In the genomic region with DNA sequence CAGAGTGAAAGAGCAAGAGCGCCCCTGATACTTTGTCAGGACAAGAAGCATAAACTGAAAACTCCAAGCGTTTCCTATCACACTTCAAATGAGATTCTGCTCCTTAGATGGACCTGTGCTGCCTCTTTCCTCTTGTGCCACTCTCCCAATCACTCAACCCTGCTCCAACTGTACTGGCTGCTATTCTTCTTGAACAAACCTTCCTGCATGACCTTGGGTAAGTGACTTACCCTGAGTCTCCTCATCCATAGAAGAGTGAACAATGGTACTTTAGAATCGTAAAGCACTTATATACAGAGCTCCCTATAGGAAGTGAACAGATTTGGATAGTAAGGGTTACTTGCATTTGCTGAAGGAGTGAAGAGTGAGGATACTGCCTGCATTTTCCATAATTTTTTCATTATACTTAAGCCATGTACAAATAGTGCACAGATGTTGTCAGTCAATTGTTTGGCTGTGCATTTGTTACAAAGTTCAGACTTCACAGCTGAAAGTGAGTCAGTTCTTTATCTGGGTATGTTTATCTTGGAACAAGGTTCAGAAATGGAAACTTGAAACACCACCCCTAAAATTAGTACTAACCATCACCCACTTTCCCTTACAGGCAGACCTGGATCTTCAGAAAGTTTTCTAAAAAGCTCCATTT, we compare ENCODE assay signal across 10 cellular contexts. TPM values are rescaled to one million over a fixed set of nuclear protein-coding genes. Genes with fewer than 3 reads are reported as not detected.
DNase-seq lines count a peak whose midpoint lies in the region; ATAC-seq, FAIRE-seq and TF ChIP-seq lines count a peak whose summit lies in the region.
"Had no signal": no experiment of that assay in that cellular context is flagged by ENCODE, and none has a peak within 500 bp of the region (broad histone marks: within the 10 kb centered on the region; RNA-seq: fewer than 3 reads in every experiment).

No MANE protein-coding gene starts in this region.

- intact Hi-C loops in HepG2 (cut with micrococcal nuclease; ENCODE audit: unreplicated experiment) = loop anchor here (1.0 kb wide), 1 partner anchor 20 kb away; no protein-coding TSS in a partner anchor

- H3K4me1 ChIP-seq in HepG2 (ENCODE audit: insufficient read depth, low read length) = peaks cover 85% of the 10 kb centered on the region
- no peaks in the 10 kb centered on the region for H3K4me1 ChIP-seq in effector memory CD4-positive, alpha-beta T cell (ENCODE audit: control insufficient read depth, insufficient read depth, low read length, poor library complexity, severe bottlenecking)

- H3K9me3 ChIP-seq in HepG2 (ENCODE audit: low read length) = no peaks in the 10 kb centered on the region
- no peaks in the 10 kb centered on the region for H3K9me3 ChIP-seq in effector memory CD4-positive, alpha-beta T cell (ENCODE audit: control insufficient read depth, low read length)
- H3K9me3 ChIP-seq: neutrophil had no signal

- peaks cover 14% of the 10 kb centered on the region for H3K36me3 Mint-ChIP-seq in T-helper 2 cell treated with Interferon-gamma antibody and Interleukin-4, amounts not matched to agents 5 μg/mL and 100 μg/mL, for 36 hours (ENCODE audit: low read depth)

- no peak for TF ChIP-seq RAD21 in HepG2 (CRISPR knock-in tag; IDR thresholded peaks at IDR 0.05)

- H3K27ac ChIP-seq in coronary artery = peak overlapping the region; percentile 17 to 47
- H3K27ac ChIP-seq in HepG2 (ENCODE audit: extremely low read length, insufficient read depth, low read length) = peak overlapping the region; percentile 75
- H3K27ac ChIP-seq in effector memory CD4-positive, alpha-beta T cell (ENCODE audit: insufficient read depth, low read length, poor library complexity, severe bottlenecking) = no peak overlapping the region
- H3K27ac ChIP-seq: neutrophil had no signal

- H3K9me3 Mint-ChIP-seq in T-helper 2 cell treated with Interferon-gamma antibody and Interleukin-4, amounts not matched to agents 5 μg/mL and 100 μg/mL, for 36 hours = no peaks in the 10 kb centered on the region

- no peaks in the 10 kb centered on the region for H3K27me3 Mint-ChIP-seq in T-helper 2 cell treated with Interferon-gamma antibody and Interleukin-4, amounts not matched to agents 5 μg/mL and 100 μg/mL, for 36 hours (ENCODE audit: low read depth)

- no peak overlapping the region for H2AFZ ChIP-seq in HepG2 (ENCODE audit: low read length)

- no TSS peak for BruUV-seq in HepG2 (replicated peaks; lab: Mats Ljungman, UMichigan)

- no peaks in the 10 kb centered on the region for H3K4me1 Mint-ChIP-seq in T-helper 2 cell treated with Interferon-gamma antibody and Interleukin-4, amounts not matched to agents 5 μg/mL and 100 μg/mL, for 36 hours (ENCODE audit: low read depth)

- H3K4me2 ChIP-seq in HepG2 (ENCODE audit: low read depth, low read length) = peak overlapping the region; percentile 62

- 30% methylated on average over 3 of the region's 3 CpGs for WGBS in HepG2 (ENCODE audit: low lambda C conversion rate)

- TF ChIP-seq POLR2A in HepG2 (IDR thresholded peaks at IDR 0.05; ENCODE audit: insufficient read depth in 1 of 2, low read depth in 2 of 2, low read length in 2 of 2) = no peak

- in situ Hi-C loops in HepG2 (cut with HindIII; ENCODE audit: extremely low pct_ligation_motif_present, low pct_unique_long_range_greater_than_20kb) = no loop called here

- POLR2A ChIA-PET in HepG2 (lab: Yijun Ruan, JAX) = interaction anchor here (3.7 to 5.5 kb wide), 2 partner anchors 11 to 20 kb away, joined by 33 to 50 read pairs; partner anchors contain the start of genes MTERF2 and TMEM263

- DNase-seq in A172 (ENCODE audit: low spot score) (peak; percentile 31), HT-29 (ENCODE audit: low spot score) (peak; percentile 45), coronary artery (ENCODE audit: low spot score) (no peak), HepG2 (ENCODE audit: low spot score) (peak; percentile 83), retina (no peak)
- no peak for DNase-seq in effector memory CD4-positive, alpha-beta T cell
- no peak for DNase-seq in T-helper 2 cell treated with Interferon-gamma antibody and Interleukin-4, amounts not matched to agents 5 μg/mL and 100 μg/mL, for 36 hours (ENCODE audit: low spot score)
- DNase-seq: caudate nucleus had no signal

- H3K9ac ChIP-seq in HepG2 (ENCODE audit: insufficient read depth, low read depth, low read length) = peak overlapping the region; percentile 44

- H3K4me3 Mint-ChIP-seq in T-helper 2 cell treated with Interferon-gamma antibody and Interleukin-4, amounts not matched to agents 5 μg/mL and 100 μg/mL, for 36 hours = no peak overlapping the region

- TF ChIP-seq CTCF in coronary artery (IDR thresholded peaks at IDR 0.05) = no peak
- TF ChIP-seq CTCF in HepG2 (CRISPR knock-in tag; IDR thresholded peaks at IDR 0.05) = no peak

- H3K79me2 ChIP-seq in HepG2 (ENCODE audit: insufficient read depth, low read length) = peaks cover 4% of the 10 kb centered on the region

- H3K36me3 ChIP-seq in HepG2 (replicated peaks in 1 of 2; ENCODE audit: control insufficient read depth in 1 of 2, insufficient read depth in 2 of 2, low read length in 2 of 2) = peaks cover 1 to 3% of the 10 kb centered on the region in 2 experiments
- peaks cover 5% of the 10 kb centered on the region for H3K36me3 ChIP-seq in effector memory CD4-positive, alpha-beta T cell (ENCODE audit: control insufficient read depth, insufficient read depth, low read length)
- H3K36me3 ChIP-seq: neutrophil had no signal

- FAIRE-seq in HepG2 (lab: Jason Lieb, UNC) = no peak

- peak in 1 of 2 experiments; percentile 76; a peak in 2 of 4 replicates for TF ChIP-seq EP300 in HepG2 (IDR thresholded peaks at IDR 0.05; ENCODE audit: low read depth in 2 of 2, low read length in 2 of 2)
- TF ChIP-seq EP300 in HepG2 (CRISPR knock-in tag; IDR thresholded peaks at IDR 0.05; ENCODE audit: borderline replicate concordance) = peak; percentile 50; the same call in 1 of the 2 replicates

- CTCF ChIA-PET in HepG2 (lab: Yijun Ruan, JAX; ENCODE audit: low intra/inter-chr PET ratio, low total read pairs) = no interaction called here

- H3K27me3 ChIP-seq in HepG2 (ENCODE audit: control insufficient read depth in 1 of 2, insufficient read depth in 2 of 2, low read length in 2 of 2) = no peaks in the 10 kb centered on the region
- H3K27me3 ChIP-seq in effector memory CD4-positive, alpha-beta T cell (replicated peaks; ENCODE audit: control insufficient read depth, insufficient read depth, low read length, poor library complexity, severe bottlenecking) = no peaks in the 10 kb centered on the region
- H3K27me3 ChIP-seq: neutrophil had no signal

- no peak overlapping the region for H3K4me3 ChIP-seq in coronary artery
- H3K4me3 ChIP-seq in HepG2 (replicated peaks in 1 of 3; ENCODE audit: insufficient read depth in 1 of 3, low read depth in 2 of 3, low read length in 3 of 3) = peak overlapping the region in 2 of 3 experiments; percentile 9 to 17; a peak in 3 of 6 replicates
- no peak overlapping the region for H3K4me3 ChIP-seq in effector memory CD4-positive, alpha-beta T cell (ENCODE audit: insufficient read depth, low read depth, low read length, poor library complexity, severe bottlenecking)

- H4K20me1 ChIP-seq in HepG2 (ENCODE audit: insufficient read depth, low read length) = peaks cover 6% of the 10 kb centered on the region; the same call in 1 of the 2 replicates

- no peak overlapping the region for H3K27ac Mint-ChIP-seq in T-helper 2 cell treated with Interferon-gamma antibody and Interleukin-4, amounts not matched to agents 5 μg/mL and 100 μg/mL, for 36 hours

- ATAC-seq in HepG2 (peak; percentile 75), HG03095 (IDR thresholded peaks at IDR 0.05; ENCODE audit: unreplicated experiment) (no peak)

RNA-seq across cellular contexts. Expression of gene MTERF2, which starts 10.8 kb away (rescaled TPM):
- total RNA-seq in A172 (2014; rRNA removed; shearing (Covaris generic)) = 10.2 and 13.6 TPM in 2 replicates
- total RNA-seq in HT-29 (2014; rRNA removed; shearing (Covaris generic)) = 5.7 and 10.1 TPM in 2 replicates
- 11.6 and 13.6 TPM in 2 replicates for total RNA-seq in HepG2 (2016; rRNA removed; fragmentation: Illumina TruSeq; extraction: Trizol)
- total RNA-seq in HepG2 (2016; cell fraction: cytosol; rRNA removed; fragmentation: Illumina TruSeq; extraction: Trizol; ENCODE audit: low read depth) = 3.6 and 3.8 TPM in 2 replicates
- total RNA-seq in HepG2 (2016; cell fraction: insoluble cytoplasmic fraction; rRNA removed; fragmentation: Illumina TruSeq; extraction: Trizol) = 14.0 and 14.6 TPM in 2 replicates
- total RNA-seq in HepG2 (2016; cell fraction: membrane; rRNA removed; fragmentation: Illumina TruSeq; extraction: Trizol) = 7.1 and 8.0 TPM in 2 replicates
- 13.6 and 17.6 TPM in 2 replicates for total RNA-seq in HepG2 (2016; cell fraction: nucleus; rRNA removed; fragmentation: Illumina TruSeq; extraction: Trizol)
- 8.0 and 9.9 TPM in 2 replicates for polyA plus RNA-seq in HepG2 (2011; rRNA removed)
- polyA plus RNA-seq in HepG2 (2011; cell fraction: cytosol; rRNA removed) = 2.4 and 3.5 TPM in 2 replicates
- 16.4 and 28.8 TPM in 2 replicates for polyA plus RNA-seq in HepG2 (2011; cell fraction: nucleus; rRNA removed)
- polyA plus RNA-seq in HepG2 (2012) = 11.8 and 14.4 TPM in 2 replicates
- polyA plus RNA-seq in HepG2 (2016; cell fraction: cytosol; fragmentation: Illumina TruSeq; extraction: Trizol; ENCODE audit: low read depth) = 3.5 and 4.3 TPM in 2 replicates
- polyA plus RNA-seq in HepG2 (2016; cell fraction: insoluble cytoplasmic fraction; fragmentation: Illumina TruSeq; extraction: Trizol; ENCODE audit: low read depth) = 16.5 and 20.1 TPM in 2 replicates
- 5.3 and 7.0 TPM in 2 replicates for polyA plus RNA-seq in HepG2 (2016; cell fraction: membrane; fragmentation: Illumina TruSeq; extraction: Trizol; ENCODE audit: low read depth)
- polyA plus RNA-seq in HepG2 (2016; cell fraction: nucleus; fragmentation: Illumina TruSeq; extraction: Trizol; ENCODE audit: insufficient read depth, low read depth) = 25.1 and 29.0 TPM in 2 replicates
- 3.7 and 4.5 TPM in 2 replicates for polyA minus RNA-seq in HepG2 (2011; rRNA and poly(A)+ RNA removed; ENCODE audit: low replicate concordance)
- polyA minus RNA-seq in HepG2 (2011; cell fraction: cytosol; rRNA and poly(A)+ RNA removed) = 2.7 and 3.5 TPM in 2 replicates
- 9.5 and 14.3 TPM in 2 replicates for polyA minus RNA-seq in HepG2 (2011; cell fraction: nucleus; rRNA and poly(A)+ RNA removed)

RNA-seq across cellular contexts. Expression of gene TMEM263, which starts 20.4 kb away (rescaled TPM):
- total RNA-seq in A172 (2014; rRNA removed; shearing (Covaris generic)) = 48.1 and 53.0 TPM in 2 replicates
- 13.1 and 14.5 TPM in 2 replicates for total RNA-seq in HT-29 (2014; rRNA removed; shearing (Covaris generic))
- total RNA-seq in HepG2 (2016; rRNA removed; fragmentation: Illumina TruSeq; extraction: Trizol) = 58.6 and 73.7 TPM in 2 replicates
- total RNA-seq in HepG2 (2016; cell fraction: cytosol; rRNA removed; fragmentation: Illumina TruSeq; extraction: Trizol; ENCODE audit: low read depth) = 9.5 and 9.6 TPM in 2 replicates
- 64.2 and 75.9 TPM in 2 replicates for total RNA-seq in HepG2 (2016; cell fraction: insoluble cytoplasmic fraction; rRNA removed; fragmentation: Illumina TruSeq; extraction: Trizol)
- 34.4 and 35.4 TPM in 2 replicates for total RNA-seq in HepG2 (2016; cell fraction: membrane; rRNA removed; fragmentation: Illumina TruSeq; extraction: Trizol)
- 45.8 and 48.3 TPM in 2 replicates for total RNA-seq in HepG2 (2016; cell fraction: nucleus; rRNA removed; fragmentation: Illumina TruSeq; extraction: Trizol)
- polyA plus RNA-seq in HepG2 (2011; rRNA removed) = 19.1 and 25.9 TPM in 2 replicates
- 13.1 and 17.8 TPM in 2 replicates for polyA plus RNA-seq in HepG2 (2011; cell fraction: cytosol; rRNA removed)
- polyA plus RNA-seq in HepG2 (2011; cell fraction: nucleus; rRNA removed) = 18.4 and 19.9 TPM in 2 replicates
- 35.8 and 39.5 TPM in 2 replicates for polyA plus RNA-seq in HepG2 (2012)
- polyA plus RNA-seq in HepG2 (2016; cell fraction: cytosol; fragmentation: Illumina TruSeq; extraction: Trizol; ENCODE audit: low read depth) = 4.8 and 5.7 TPM in 2 replicates
- polyA plus RNA-seq in HepG2 (2016; cell fraction: insoluble cytoplasmic fraction; fragmentation: Illumina TruSeq; extraction: Trizol; ENCODE audit: low read depth) = 71.3 and 74.5 TPM in 2 replicates
- polyA plus RNA-seq in HepG2 (2016; cell fraction: membrane; fragmentation: Illumina TruSeq; extraction: Trizol; ENCODE audit: low read depth) = 18.7 and 19.8 TPM in 2 replicates
- 48.5 and 51.5 TPM in 2 replicates for polyA plus RNA-seq in HepG2 (2016; cell fraction: nucleus; fragmentation: Illumina TruSeq; extraction: Trizol; ENCODE audit: insufficient read depth, low read depth)
- 20.6 and 24.3 TPM in 2 replicates for polyA minus RNA-seq in HepG2 (2011; rRNA and poly(A)+ RNA removed; ENCODE audit: low replicate concordance)
- polyA minus RNA-seq in HepG2 (2011; cell fraction: cytosol; rRNA and poly(A)+ RNA removed) = 28.8 and 36.3 TPM in 2 replicates
- polyA minus RNA-seq in HepG2 (2011; cell fraction: nucleus; rRNA and poly(A)+ RNA removed) = 75.8 and 103 TPM in 2 replicates

Comparison
In these comparisons a context has a peak if more than half of its experiments do, and no peak if none do; other contexts are left out.
1. DNase-seq: peak in A172 (single experiment), HT-29 (single experiment) and HepG2 (single experiment); none in coronary artery (single experiment), effector memory CD4-positive, alpha-beta T cell (0 of 3), T-helper 2 cell treated with Interferon-gamma antibody and Interleukin-4, amounts not matched to agents 5 μg/mL and 100 μg/mL, for 36 hours (single experiment) and retina (single experiment).
2. H3K4me3 ChIP-seq: peak in HepG2 (2 of 3); none in coronary artery (single experiment) and effector memory CD4-positive, alpha-beta T cell (single experiment).